Comparison of ENCODE assay signal across 15 cellular contexts in genomic region chrX:147900349-147900748, GRCh38. TPM values are rescaled to one million over a fixed set of nuclear protein-coding genes. Genes with fewer than 3 reads are reported as not detected.
DNase-seq lines count a peak whose midpoint lies in the region; ATAC-seq and TF ChIP-seq lines count a peak whose summit lies in the region.
"Had no signal": no experiment of that assay in that cellular context is flagged by ENCODE, and none has a peak within 500 bp of the region (broad histone marks: within the 10 kb centered on the region; RNA-seq: fewer than 3 reads in every experiment).

No MANE protein-coding gene starts in this region.

- H4K5ac ChIP-seq in mesendoderm (ENCODE audit: low read length), result no peak overlapping the region

- no peak overlapping the region for H2BK5ac ChIP-seq in mesendoderm (ENCODE audit: low read length)

- H4K20me1 ChIP-seq in smooth muscle cell (ENCODE audit: low read depth), result no peaks in the 10 kb centered on the region

- H2BK120ac ChIP-seq in mesendoderm (ENCODE audit: low read depth, low read length), result no peak overlapping the region

- no peak overlapping the region for H4K8ac ChIP-seq in mesendoderm (ENCODE audit: low read depth, low read length)

- no peak overlapping the region for H3K23ac ChIP-seq in mesendoderm (ENCODE audit: low read length)

- ATAC-seq in GM21825 (IDR thresholded peaks at IDR 0.05; ENCODE audit: unreplicated experiment), result no peak
- ATAC-seq: HCT116 had no signal

- H2AK5ac ChIP-seq in mesendoderm (ENCODE audit: low read length), result no peak overlapping the region

- H3K9ac ChIP-seq in NT2/D1 (ENCODE audit: insufficient read length, low read depth), result no peak overlapping the region
- H3K9ac ChIP-seq in mesendoderm (ENCODE audit: low read length), result no peak overlapping the region
- H3K9ac ChIP-seq in smooth muscle cell (ENCODE audit: low read depth), result no peak overlapping the region

- no peak overlapping the region for H2AFZ ChIP-seq in smooth muscle cell (ENCODE audit: low read depth)

- H2BK15ac ChIP-seq in mesendoderm (replicated peaks; ENCODE audit: low read depth), result no peak overlapping the region

- H3K4me3 ChIP-seq in NT2/D1 (ENCODE audit: insufficient read length, low read depth) (no peak overlapping the region), mesendoderm (ENCODE audit: low read length) (no peak overlapping the region), smooth muscle cell (no peak overlapping the region)

- no peaks in the 10 kb centered on the region for H3K79me1 ChIP-seq in mesendoderm (ENCODE audit: low read length)

- H3K36me3 ChIP-seq in NT2/D1 (ENCODE audit: insufficient read depth, insufficient read length, low read length) (no peaks in the 10 kb centered on the region), mesendoderm (ENCODE audit: control insufficient read depth, insufficient read depth, low read length) (no peaks in the 10 kb centered on the region), smooth muscle cell (ENCODE audit: low read depth) (no peaks in the 10 kb centered on the region)
- H3K36me3 ChIP-seq: BE2C had no signal

- H3K56ac ChIP-seq in mesendoderm (ENCODE audit: low read length), result no peak overlapping the region

- H3K27ac ChIP-seq in mesendoderm (ENCODE audit: low read depth, low read length), result no peak overlapping the region
- peak overlapping the region; percentile 37 for H3K27ac ChIP-seq in smooth muscle cell (ENCODE audit: low read depth)

- H3K9me3 ChIP-seq in NT2/D1 (ENCODE audit: insufficient read depth, low read length), result no peaks in the 10 kb centered on the region
- H3K9me3 ChIP-seq in smooth muscle cell (replicated peaks; ENCODE audit: low read depth), result no peaks in the 10 kb centered on the region
- H3K9me3 ChIP-seq: BE2C had no signal

- H3K27me3 ChIP-seq in NT2/D1 (ENCODE audit: insufficient read depth, insufficient read length) (no peaks in the 10 kb centered on the region), mesendoderm (ENCODE audit: insufficient read depth, low read length, poor library complexity) (no peaks in the 10 kb centered on the region), smooth muscle cell (ENCODE audit: low read depth) (no peaks in the 10 kb centered on the region)
- H3K27me3 ChIP-seq: BE2C had no signal

- no CpG with 5 or more reads among the region's 1 CpG for WGBS in mesendoderm (ENCODE audit: extremely low coverage, insufficient coverage, low lambda C conversion rate)
- 80% methylated on average over 1 of the region's 1 CpG for WGBS in smooth muscle cell (ENCODE audit: low lambda C conversion rate)

- no peaks in the 10 kb centered on the region for H3F3A ChIP-seq in smooth muscle cell (ENCODE audit: low read depth)

- H3K4ac ChIP-seq in mesendoderm (ENCODE audit: low read depth, low read length), result no peak overlapping the region

- H3K79me2 ChIP-seq in mesendoderm (ENCODE audit: control insufficient read depth, insufficient read depth, low read length), result no peaks in the 10 kb centered on the region
- H3K79me2 ChIP-seq in smooth muscle cell (ENCODE audit: low read depth), result no peaks in the 10 kb centered on the region

- no peak for TF ChIP-seq CTCF in smooth muscle cell (IDR thresholded peaks at IDR 0.05; ENCODE audit: borderline replicate concordance, insufficient read depth, poor library complexity, severe bottlenecking)

- H3K18ac ChIP-seq in mesendoderm (ENCODE audit: low read length), result no peak overlapping the region

- peak; percentile 85 for DNase-seq in ELF-1 (ENCODE audit: low read depth, low spot score)
- DNase-seq in NT2/D1 (ENCODE audit: low read depth, low spot score), result peak; percentile 11
- peak; percentile 73 for DNase-seq in mesendoderm
- DNase-seq in smooth muscle cell (lab: John Stamatoyannopoulos, UW; ENCODE audit: unreplicated experiment), result no peak
- DNase-seq in OCI-M1 (lab: John Stamatoyannopoulos, UW), result no peak
- no peak for DNase-seq in NCI-H446 (lab: John Stamatoyannopoulos, UW)
- DNase-seq: BE2C; CD4-positive, alpha-beta memory T cell; DND-41; KBM-7; NCI-H1092 treated with DMSO at 0.1 percent for 48 hours; NCI-H510A treated with DMSO at 0.1 percent for 48 hours; SIG-M5 had no signal

- H3K4me2 ChIP-seq in mesendoderm (ENCODE audit: low read length) (no peak overlapping the region), smooth muscle cell (no peak overlapping the region)

- H3K4me1 ChIP-seq in NT2/D1 (ENCODE audit: insufficient read depth, insufficient read length) (no peaks in the 10 kb centered on the region), mesendoderm (ENCODE audit: control insufficient read depth, low read depth, low read length) (no peaks in the 10 kb centered on the region), smooth muscle cell (ENCODE audit: low read depth) (no peaks in the 10 kb centered on the region)
- H3K4me1 ChIP-seq: BE2C had no signal

RNA-seq across cellular contexts. Expression of gene FMR1, which starts 11.4 kb away (rescaled TPM):
- 27.2 TPM for polyA plus RNA-seq in mesendoderm (2013, experiment 1 of 2)
- 29.5 TPM for polyA plus RNA-seq in mesendoderm (2013, experiment 2 of 2)
- total RNA-seq in smooth muscle cell, result 35.3 and 52.2 TPM in 2 replicates
- 13.9 and 25.1 TPM in 2 replicates for polyA plus RNA-seq in smooth muscle cell

Comparison
In these comparisons a context has a peak if more than half of its experiments do, and no peak if none do; other contexts are left out.
1. DNase-seq: peak in ELF-1 (single experiment), NT2/D1 (single experiment) and mesendoderm (single experiment); none in smooth muscle cell (single experiment), OCI-M1 (single experiment) and NCI-H446 (0 of 2).